Comparison of ENCODE assay signal across 1 cellular context in the genomic region with DNA sequence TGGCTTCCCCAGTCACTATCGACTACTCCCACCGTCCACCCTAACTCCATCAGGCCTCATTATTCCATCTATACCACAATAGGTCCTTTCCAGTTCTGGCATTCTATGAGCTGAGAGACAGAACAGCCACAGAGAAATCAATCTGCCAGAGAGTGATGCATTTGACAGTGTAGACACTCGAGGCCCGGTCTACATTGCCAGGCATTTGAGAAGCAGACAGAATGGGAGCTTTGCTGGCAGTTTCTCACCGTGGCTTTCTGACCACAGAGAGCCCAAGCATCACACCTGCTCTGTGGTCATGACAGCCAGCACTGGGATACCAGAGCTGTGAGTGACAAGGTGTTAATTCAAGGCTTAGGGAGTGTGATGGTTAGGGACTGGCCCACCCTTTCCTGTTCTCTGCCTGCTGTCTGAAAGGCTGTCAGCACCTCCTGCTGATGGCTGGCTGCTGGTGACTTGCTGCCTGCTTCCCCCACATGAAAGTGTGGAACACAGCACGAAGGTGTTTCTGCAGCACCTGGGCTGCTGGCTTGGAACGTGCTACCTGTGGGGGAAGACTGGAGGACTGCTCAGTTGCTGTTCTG.
TF ChIP-seq lines count a peak whose summit lies in the region.

No MANE protein-coding gene starts in this region.

TF ChIP-seq in GM23338, 12 proteins besides CTCF, POLR2A, EP300 and RAD21 (continued from another document):
- TF ChIP-seq, protein P1, sequence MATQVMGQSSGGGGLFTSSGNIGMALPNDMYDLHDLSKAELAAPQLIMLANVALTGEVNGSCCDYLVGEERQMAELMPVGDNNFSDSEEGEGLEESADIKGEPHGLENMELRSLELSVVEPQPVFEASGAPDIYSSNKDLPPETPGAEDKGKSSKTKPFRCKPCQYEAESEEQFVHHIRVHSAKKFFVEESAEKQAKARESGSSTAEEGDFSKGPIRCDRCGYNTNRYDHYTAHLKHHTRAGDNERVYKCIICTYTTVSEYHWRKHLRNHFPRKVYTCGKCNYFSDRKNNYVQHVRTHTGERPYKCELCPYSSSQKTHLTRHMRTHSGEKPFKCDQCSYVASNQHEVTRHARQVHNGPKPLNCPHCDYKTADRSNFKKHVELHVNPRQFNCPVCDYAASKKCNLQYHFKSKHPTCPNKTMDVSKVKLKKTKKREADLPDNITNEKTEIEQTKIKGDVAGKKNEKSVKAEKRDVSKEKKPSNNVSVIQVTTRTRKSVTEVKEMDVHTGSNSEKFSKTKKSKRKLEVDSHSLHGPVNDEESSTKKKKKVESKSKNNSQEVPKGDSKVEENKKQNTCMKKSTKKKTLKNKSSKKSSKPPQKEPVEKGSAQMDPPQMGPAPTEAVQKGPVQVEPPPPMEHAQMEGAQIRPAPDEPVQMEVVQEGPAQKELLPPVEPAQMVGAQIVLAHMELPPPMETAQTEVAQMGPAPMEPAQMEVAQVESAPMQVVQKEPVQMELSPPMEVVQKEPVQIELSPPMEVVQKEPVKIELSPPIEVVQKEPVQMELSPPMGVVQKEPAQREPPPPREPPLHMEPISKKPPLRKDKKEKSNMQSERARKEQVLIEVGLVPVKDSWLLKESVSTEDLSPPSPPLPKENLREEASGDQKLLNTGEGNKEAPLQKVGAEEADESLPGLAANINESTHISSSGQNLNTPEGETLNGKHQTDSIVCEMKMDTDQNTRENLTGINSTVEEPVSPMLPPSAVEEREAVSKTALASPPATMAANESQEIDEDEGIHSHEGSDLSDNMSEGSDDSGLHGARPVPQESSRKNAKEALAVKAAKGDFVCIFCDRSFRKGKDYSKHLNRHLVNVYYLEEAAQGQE (IDR thresholded peaks at IDR 0.05; ENCODE audit: unreplicated experiment), result no peak
- TF ChIP-seq STAT1 (IDR thresholded peaks at IDR 0.05; ENCODE audit: unreplicated experiment) (no peak), JUNB (IDR thresholded peaks at IDR 0.05; ENCODE audit: unreplicated experiment) (no peak), EZH2 (IDR thresholded peaks at IDR 0.05; ENCODE audit: low read depth, unreplicated experiment) (no peak), EZH2phosphoT487 (IDR thresholded peaks at IDR 0.05; ENCODE audit: unreplicated experiment) (no peak)
- TF ChIP-seq, protein P2, sequence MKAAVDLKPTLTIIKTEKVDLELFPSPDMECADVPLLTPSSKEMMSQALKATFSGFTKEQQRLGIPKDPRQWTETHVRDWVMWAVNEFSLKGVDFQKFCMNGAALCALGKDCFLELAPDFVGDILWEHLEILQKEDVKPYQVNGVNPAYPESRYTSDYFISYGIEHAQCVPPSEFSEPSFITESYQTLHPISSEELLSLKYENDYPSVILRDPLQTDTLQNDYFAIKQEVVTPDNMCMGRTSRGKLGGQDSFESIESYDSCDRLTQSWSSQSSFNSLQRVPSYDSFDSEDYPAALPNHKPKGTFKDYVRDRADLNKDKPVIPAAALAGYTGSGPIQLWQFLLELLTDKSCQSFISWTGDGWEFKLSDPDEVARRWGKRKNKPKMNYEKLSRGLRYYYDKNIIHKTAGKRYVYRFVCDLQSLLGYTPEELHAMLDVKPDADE (IDR thresholded peaks at IDR 0.05), result no peak
